Comparison of ENCODE assay signal across 21 cellular contexts in genomic region chr11:45035440-45035839, GRCh38.
A peak's percentile ranks its signal among the peaks of the same experiment; 100 is the strongest.
DNase-seq lines count a peak whose midpoint lies in the region; ATAC-seq, FAIRE-seq and TF ChIP-seq lines count a peak whose summit lies in the region.
"Had no signal": no experiment of that assay in that cellular context is flagged by ENCODE, and none has a peak within 500 bp of the region (broad histone marks: within the 10 kb centered on the region; RNA-seq: fewer than 3 reads in every experiment).

No MANE protein-coding gene starts in this region.

- H3K36me3 ChIP-seq in liver (ENCODE audit: control insufficient read depth in 4 of 4, insufficient read depth in 3 of 4, low read depth in 1 of 4, low read length in 3 of 4) (no peaks in the 10 kb centered on the region), HepG2 (replicated peaks in 1 of 2; ENCODE audit: control insufficient read depth in 1 of 2, insufficient read depth in 2 of 2, low read length in 2 of 2) (no peaks in the 10 kb centered on the region), left ventricle myocardium inferior (no peaks in the 10 kb centered on the region)

- H3K27ac ChIP-seq in liver (ENCODE audit: low read depth in 1 of 2, low read length in 2 of 2) (no peak overlapping the region), HepG2 (ENCODE audit: extremely low read length, insufficient read depth, low read length) (no peak overlapping the region), left ventricle myocardium inferior (replicated peaks) (no peak overlapping the region)
- H3K27ac ChIP-seq: 22Rv1 had no signal

- POLR2A ChIA-PET in HepG2 (lab: Yijun Ruan, JAX) = no interaction called here

- ATAC-seq in HepG2 (no peak), left lobe of liver (peak; percentile 19), HG03025 (IDR thresholded peaks at IDR 0.05; ENCODE audit: low FRiP score, unreplicated experiment) (no peak)
- no peak for ATAC-seq in stimulated activated naive B cell treated with anti-CD40 and anti-IgM and Interleukin-4, amounts not matched to agents 10 μg/mL and 1 μg/mL and 100 μg/mL, for 72 hours (replicated peaks)

- H3K79me2 ChIP-seq in HepG2 (ENCODE audit: insufficient read depth, low read length) = no peaks in the 10 kb centered on the region

- H3K4me1 ChIP-seq in liver (ENCODE audit: control insufficient read depth in 4 of 4, insufficient read depth in 4 of 4, low read length in 3 of 4) (no peaks in the 10 kb centered on the region), HepG2 (ENCODE audit: insufficient read depth, low read length) (no peaks in the 10 kb centered on the region), left ventricle myocardium inferior (no peaks in the 10 kb centered on the region)

- in situ Hi-C loops in HepG2 (cut with HindIII; ENCODE audit: extremely low pct_ligation_motif_present, low pct_unique_long_range_greater_than_20kb) = no loop called here

- H3K27me3 ChIP-seq in liver (ENCODE audit: control insufficient read depth in 4 of 4, insufficient read depth in 4 of 4, low read length in 3 of 4) (no peaks in the 10 kb centered on the region), HepG2 (ENCODE audit: control insufficient read depth in 1 of 2, insufficient read depth in 2 of 2, low read length in 2 of 2) (peaks cover 0 to 1% of the 10 kb centered on the region in 2 experiments; a peak in 1 of 5 replicates), left ventricle myocardium inferior (ENCODE audit: low read depth) (no peaks in the 10 kb centered on the region)

- intact Hi-C loops in HepG2 (cut with micrococcal nuclease; ENCODE audit: unreplicated experiment) (no loop called here), left ventricle myocardium inferior (cut with micrococcal nuclease) (no loop called here)

- DNase-seq in HepG2 (ENCODE audit: low spot score) = no peak
- DNase-seq in left lobe of liver (ENCODE audit: low spot score) = no peak
- no peak for DNase-seq in stimulated activated naive B cell treated with anti-CD40 and anti-IgM and Interleukin-4, amounts not matched to agents 10 μg/mL and 1 μg/mL and 100 μg/mL, for 72 hours
- DNase-seq in left ventricle myocardium inferior = no peak
- DNase-seq: C1 segment of cervical spinal cord; Calu3; CD4-positive, alpha-beta memory T cell; COR-L47; DMS53; DMS79 treated with DMSO at 0.1 percent for 48 hours; GF-D8; GOT3; H7; HCEC 1CT had no signal

- H3K4me1 Mint-ChIP-seq in stimulated activated naive B cell treated with anti-CD40 and anti-IgM and Interleukin-4, amounts not matched to agents 10 μg/mL and 1 μg/mL and 100 μg/mL, for 72 hours = peaks cover 28 to 34% of the 10 kb centered on the region in 2 donors
- H3K4me1 Mint-ChIP-seq: CD4-positive, alpha-beta memory T cell had no signal

- peaks cover 18 to 22% of the 10 kb centered on the region in 2 donors for H3K9me3 Mint-ChIP-seq in stimulated activated naive B cell treated with anti-CD40 and anti-IgM and Interleukin-4, amounts not matched to agents 10 μg/mL and 1 μg/mL and 100 μg/mL, for 72 hours

- H3K9ac ChIP-seq in liver (ENCODE audit: low read depth in 1 of 2, low read length in 2 of 2) = no peak overlapping the region
- no peak overlapping the region for H3K9ac ChIP-seq in HepG2 (ENCODE audit: insufficient read depth, low read depth, low read length)

- peaks cover 0 to 5% of the 10 kb centered on the region in 2 donors for H3K27me3 Mint-ChIP-seq in stimulated activated naive B cell treated with anti-CD40 and anti-IgM and Interleukin-4, amounts not matched to agents 10 μg/mL and 1 μg/mL and 100 μg/mL, for 72 hours
- H3K27me3 Mint-ChIP-seq: B cell had no signal

- H4K20me1 ChIP-seq in HepG2 (ENCODE audit: insufficient read depth, low read length) = no peaks in the 10 kb centered on the region

- TF ChIP-seq POLR2A in HepG2 (IDR thresholded peaks at IDR 0.05; ENCODE audit: insufficient read depth in 1 of 2, low read depth in 2 of 2, low read length in 2 of 2) = no peak

- no peak overlapping the region for H3K4me3 Mint-ChIP-seq in stimulated activated naive B cell treated with anti-CD40 and anti-IgM and Interleukin-4, amounts not matched to agents 10 μg/mL and 1 μg/mL and 100 μg/mL, for 72 hours
- H3K4me3 Mint-ChIP-seq: B cell; CD4-positive, alpha-beta memory T cell had no signal

- no peak overlapping the region for H3K4me2 ChIP-seq in HepG2 (ENCODE audit: low read depth, low read length)

- FAIRE-seq in HepG2 (lab: Jason Lieb, UNC) = no peak
- FAIRE-seq: A204.1, GM12891, GM18507 had no signal

- H3K27ac Mint-ChIP-seq in stimulated activated naive B cell treated with anti-CD40 and anti-IgM and Interleukin-4, amounts not matched to agents 10 μg/mL and 1 μg/mL and 100 μg/mL, for 72 hours = peak overlapping the region; percentile 32
- H3K27ac Mint-ChIP-seq: B cell; CD4-positive, alpha-beta memory T cell had no signal

- no peak for TF ChIP-seq CTCF in liver (IDR thresholded peaks at IDR 0.05; ENCODE audit: low read depth, low read length, missing input control)
- no peak for TF ChIP-seq CTCF in HepG2 (CRISPR knock-in tag; IDR thresholded peaks at IDR 0.05)
- TF ChIP-seq CTCF in left ventricle myocardium inferior (IDR thresholded peaks at IDR 0.05; ENCODE audit: borderline replicate concordance) = no peak

- CTCF ChIA-PET in HepG2 (lab: Yijun Ruan, JAX; ENCODE audit: low intra/inter-chr PET ratio, low total read pairs) = no interaction called here

- no peak for TF ChIP-seq EP300 in HepG2 (IDR thresholded peaks at IDR 0.05; ENCODE audit: low read depth in 2 of 2, low read length in 2 of 2)
- no peak for TF ChIP-seq EP300 in HepG2 (CRISPR knock-in tag; IDR thresholded peaks at IDR 0.05; ENCODE audit: borderline replicate concordance)

- peaks cover 11 to 29% of the 10 kb centered on the region in 2 donors for H3K36me3 Mint-ChIP-seq in stimulated activated naive B cell treated with anti-CD40 and anti-IgM and Interleukin-4, amounts not matched to agents 10 μg/mL and 1 μg/mL and 100 μg/mL, for 72 hours

- BruUV-seq in HepG2 (replicated peaks; lab: Mats Ljungman, UMichigan) = no TSS peak

- H3K4me3 ChIP-seq in liver (ENCODE audit: low read depth in 1 of 3, low read length in 3 of 3) (no peak overlapping the region), HepG2 (replicated peaks in 1 of 3; ENCODE audit: insufficient read depth in 1 of 3, low read depth in 2 of 3, low read length in 3 of 3) (no peak overlapping the region), left ventricle myocardium inferior (no peak overlapping the region)

- H3K9me3 ChIP-seq in liver (ENCODE audit: control insufficient read depth in 4 of 4, low read length in 3 of 4) = peaks cover 0 to 14% (median 4%) of the 10 kb centered on the region in 4 donors
- H3K9me3 ChIP-seq in HepG2 (ENCODE audit: low read length) = no peaks in the 10 kb centered on the region
- peaks cover 18% of the 10 kb centered on the region for H3K9me3 ChIP-seq in left ventricle myocardium inferior (replicated peaks)

- no peak for TF ChIP-seq RAD21 in liver (IDR thresholded peaks at IDR 0.05)
- TF ChIP-seq RAD21 in HepG2 (CRISPR knock-in tag; IDR thresholded peaks at IDR 0.05) = no peak

- H2AFZ ChIP-seq in HepG2 (ENCODE audit: low read length) = no peak overlapping the region

- WGBS in liver = 83% methylated on average over 5 of the region's 5 CpGs
- 0% methylated on average over 5 of the region's 5 CpGs for WGBS in HepG2 (ENCODE audit: low lambda C conversion rate)

TF ChIP-seq in liver, 16 proteins besides CTCF, POLR2A, EP300 and RAD21:
- peak in 1 of 2 donors; percentile 29 for TF ChIP-seq RXRA (IDR thresholded peaks at IDR 0.05)
- TF ChIP-seq SP1 (IDR thresholded peaks at IDR 0.05) = peak; percentile 7
- peak; percentile 71 for TF ChIP-seq NR2F2 (IDR thresholded peaks at IDR 0.05)
- no peak for TF ChIP-seq JUND (IDR thresholded peaks at IDR 0.05)

TF ChIP-seq in HepG2, 621 proteins besides CTCF, POLR2A, EP300 and RAD21 (continues in another document):
- TF ChIP-seq ZKSCAN8 (CRISPR knock-in tag; IDR thresholded peaks at IDR 0.05; ENCODE audit: borderline replicate concordance) (no peak), ESRRA (CRISPR knock-in tag; IDR thresholded peaks at IDR 0.05; ENCODE audit: low read depth) (no peak), ZNF331 (CRISPR knock-in tag; IDR thresholded peaks at IDR 0.05) (no peak), MTA3 (CRISPR knock-in tag; IDR thresholded peaks at IDR 0.05) (no peak), PHB2 (IDR thresholded peaks at IDR 0.05; ENCODE audit: partially characterized antibody) (no peak), ZNF839 (CRISPR knock-in tag; IDR thresholded peaks at IDR 0.05; ENCODE audit: borderline replicate concordance) (no peak), HHEX (CRISPR knock-in tag; IDR thresholded peaks at IDR 0.05) (no peak), FOXK2 (IDR thresholded peaks at IDR 0.05) (no peak), EEA1 (CRISPR knock-in tag; IDR thresholded peaks at IDR 0.05; ENCODE audit: borderline replicate concordance) (no peak), ZNF775 (CRISPR knock-in tag; IDR thresholded peaks at IDR 0.05; ENCODE audit: borderline replicate concordance) (no peak), ZNF781 (CRISPR knock-in tag; IDR thresholded peaks at IDR 0.05; ENCODE audit: borderline replicate concordance, not compliant biosample characterization) (no peak), ATAD3A (CRISPR knock-in tag; IDR thresholded peaks at IDR 0.05) (no peak), ZNF460 (CRISPR knock-in tag; IDR thresholded peaks at IDR 0.05; ENCODE audit: borderline replicate concordance) (no peak), ZC3H4 (CRISPR knock-in tag; IDR thresholded peaks at IDR 0.05; ENCODE audit: borderline replicate concordance) (no peak), REXO4 (CRISPR knock-in tag; IDR thresholded peaks at IDR 0.05; ENCODE audit: borderline replicate concordance) (no peak), ZNF547 (CRISPR knock-in tag; IDR thresholded peaks at IDR 0.05) (no peak)
- TF ChIP-seq, protein P1, sequence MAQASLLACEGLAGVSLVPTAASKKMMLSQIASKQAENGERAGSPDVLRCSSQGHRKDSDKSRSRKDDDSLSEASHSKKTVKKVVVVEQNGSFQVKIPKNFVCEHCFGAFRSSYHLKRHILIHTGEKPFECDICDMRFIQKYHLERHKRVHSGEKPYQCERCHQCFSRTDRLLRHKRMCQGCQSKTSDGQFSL (CRISPR knock-in tag; IDR thresholded peaks at IDR 0.05) = no peak
- TF ChIP-seq, protein P2, sequence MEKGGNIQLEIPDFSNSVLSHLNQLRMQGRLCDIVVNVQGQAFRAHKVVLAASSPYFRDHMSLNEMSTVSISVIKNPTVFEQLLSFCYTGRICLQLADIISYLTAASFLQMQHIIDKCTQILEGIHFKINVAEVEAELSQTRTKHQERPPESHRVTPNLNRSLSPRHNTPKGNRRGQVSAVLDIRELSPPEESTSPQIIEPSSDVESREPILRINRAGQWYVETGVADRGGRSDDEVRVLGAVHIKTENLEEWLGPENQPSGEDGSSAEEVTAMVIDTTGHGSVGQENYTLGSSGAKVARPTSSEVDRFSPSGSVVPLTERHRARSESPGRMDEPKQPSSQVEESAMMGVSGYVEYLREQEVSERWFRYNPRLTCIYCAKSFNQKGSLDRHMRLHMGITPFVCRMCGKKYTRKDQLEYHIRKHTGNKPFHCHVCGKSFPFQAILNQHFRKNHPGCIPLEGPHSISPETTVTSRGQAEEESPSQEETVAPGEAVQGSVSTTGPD (CRISPR knock-in tag; IDR thresholded peaks at IDR 0.05) = no peak
